In the genomic region with DNA sequence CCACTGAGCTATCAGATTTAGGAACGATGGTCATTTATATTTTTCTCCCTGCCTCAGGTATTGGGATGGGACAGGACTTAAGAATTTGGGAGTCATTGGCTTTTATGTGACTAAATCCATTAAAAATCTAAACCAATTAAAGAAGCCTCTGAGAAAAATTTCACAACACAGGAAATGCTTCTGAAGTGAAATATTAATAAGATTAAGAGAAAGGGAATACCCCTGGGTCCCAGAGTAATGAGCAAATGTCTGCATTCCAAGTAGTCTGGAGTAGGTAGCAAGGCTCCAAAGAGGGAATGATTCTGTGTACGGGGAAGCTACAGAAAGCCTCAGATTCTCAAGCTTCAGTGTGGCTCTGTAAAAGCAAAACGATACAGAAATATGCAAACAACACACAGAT, we compare ENCODE assay signal across 8 cellular contexts. TPM values are rescaled to one million over a fixed set of nuclear protein-coding genes. Genes with fewer than 3 reads are reported as not detected.
DNase-seq lines count a peak whose midpoint lies in the region; ATAC-seq and TF ChIP-seq lines count a peak whose summit lies in the region.

No MANE protein-coding gene starts in this region.

- peak overlapping the region; percentile 100 for H3K4me3 Mint-ChIP-seq in nephron

- H3K36me3 ChIP-seq in BLaER1 treated with 17β-estradiol and CSF1 and Interleukin-3, amounts not matched to agents 10 nM and 100 nM, result peaks cover 8 to 22% (median 15%) of the 10 kb centered on the region in 11 experiments
- H3K36me3 ChIP-seq in KOPT-K1 (ENCODE audit: insufficient read depth, low read length) (peaks cover 13% of the 10 kb centered on the region), colonic mucosa (no peaks in the 10 kb centered on the region)

- no peaks in the 10 kb centered on the region for H3K9me3 Mint-ChIP-seq in nephron

- DNase-seq in colonic mucosa, result no peak
- no peak for DNase-seq in stimulated activated CD4-positive, alpha-beta T cell treated with anti-CD3 and anti-CD28 coated beads, Interleukin-2, amount 100 ng/mL, for 48 hours

- peak overlapping the region; percentile 48 to 91 (median 60) for H3K4me3 ChIP-seq in BLaER1 treated with 17β-estradiol and CSF1 and Interleukin-3, amounts not matched to agents 10 nM and 100 nM
- peak overlapping the region; percentile 87 for H3K4me3 ChIP-seq in colonic mucosa

- peaks cover 1% of the 10 kb centered on the region for H3K27me3 Mint-ChIP-seq in nephron (ENCODE audit: low read depth)

- no peak for ATAC-seq in HG02884 (IDR thresholded peaks at IDR 0.05; ENCODE audit: unreplicated experiment)
- no peak for ATAC-seq in GM21526 (IDR thresholded peaks at IDR 0.05; ENCODE audit: low FRiP score, unreplicated experiment)
- no peak for ATAC-seq in HG03354 (IDR thresholded peaks at IDR 0.05; ENCODE audit: poor library complexity, severe bottlenecking, unreplicated experiment)

- peak overlapping the region; percentile 68 to 89 (median 80) for H3K4me2 ChIP-seq in BLaER1 treated with 17β-estradiol and CSF1 and Interleukin-3, amounts not matched to agents 10 nM and 100 nM

- H3K4me1 ChIP-seq in BLaER1 treated with 17β-estradiol and CSF1 and Interleukin-3, amounts not matched to agents 10 nM and 100 nM, result peaks cover 18 to 28% (median 21%) of the 10 kb centered on the region in 10 experiments
- peaks cover 4% of the 10 kb centered on the region for H3K4me1 ChIP-seq in colonic mucosa

- H4K20me1 ChIP-seq in BLaER1 treated with 17β-estradiol and CSF1 and Interleukin-3, amounts not matched to agents 10 nM and 100 nM, result peaks cover 4 to 38% (median 32%) of the 10 kb centered on the region in 11 experiments; a peak in 19 of 22 replicates

- H3K27me3 ChIP-seq in BLaER1 treated with 17β-estradiol and CSF1 and Interleukin-3, amounts not matched to agents 10 nM and 100 nM, result no peaks in the 10 kb centered on the region
- no peaks in the 10 kb centered on the region for H3K27me3 ChIP-seq in colonic mucosa

- peak overlapping the region; percentile 90 to 96 (median 96) for H3K27ac Mint-ChIP-seq in nephron

- peak overlapping the region in 10 of 11 experiments; percentile 61 to 78 (median 70); a peak in 18 of 22 replicates for H3K27ac ChIP-seq in BLaER1 treated with 17β-estradiol and CSF1 and Interleukin-3, amounts not matched to agents 10 nM and 100 nM
- H3K27ac ChIP-seq in KOPT-K1 (ENCODE audit: low read depth, low read length, poor library complexity, severe bottlenecking), result peak overlapping the region; percentile 49
- H3K27ac ChIP-seq in colonic mucosa, result no peak overlapping the region

- H3K36me3 Mint-ChIP-seq in nephron (ENCODE audit: low read depth), result peaks cover 4% of the 10 kb centered on the region

- peaks cover 36% of the 10 kb centered on the region for H3K4me1 Mint-ChIP-seq in nephron

- TF ChIP-seq CTCF in colonic mucosa (IDR thresholded peaks at IDR 0.05), result no peak
- no peak for TF ChIP-seq CTCF in nephron (IDR thresholded peaks at IDR 0.05; ENCODE audit: unreplicated experiment in 3 of 3)

- H3K9me3 ChIP-seq in BLaER1 treated with 17β-estradiol and CSF1 and Interleukin-3, amounts not matched to agents 10 nM and 100 nM (replicated peaks in 1 of 11), result no peaks in the 10 kb centered on the region
- H3K9me3 ChIP-seq in KOPT-K1 (ENCODE audit: insufficient read depth, low read length, poor library complexity, severe bottlenecking) (no peaks in the 10 kb centered on the region), colonic mucosa (no peaks in the 10 kb centered on the region)

- peak overlapping the region; percentile 58 to 79 (median 73); a peak in 18 of 22 replicates for H3K9ac ChIP-seq in BLaER1 treated with 17β-estradiol and CSF1 and Interleukin-3, amounts not matched to agents 10 nM and 100 nM
- no peak overlapping the region for H3K9ac ChIP-seq in colonic mucosa (ENCODE audit: low read depth in 2 of 2, low read length in 2 of 2)

- intact Hi-C loops in colonic mucosa (cut with DNase I), result no loop called here

RNA-seq across cellular contexts. Expression of gene MED6, which starts 0.7 kb away (rescaled TPM):
- total RNA-seq in colonic mucosa, result 10 to 100 TPM; 25.7 to 28.0 TPM

RNA-seq across cellular contexts. Expression of gene TTC9, which starts 40.6 kb away (rescaled TPM):
- under 1 TPM; 0.66 to 0.82 TPM for total RNA-seq in colonic mucosa

Comparison
In these comparisons a context has a peak if more than half of its experiments do, and no peak if none do; other contexts are left out.
1. H3K9ac ChIP-seq: peak in BLaER1 treated with 17β-estradiol and CSF1 and Interleukin-3, amounts not matched to agents 10 nM and 100 nM (11 of 11); none in colonic mucosa (0 of 2).